Comparison of ENCODE assay signal across 10 cellular contexts in the genomic region with DNA sequence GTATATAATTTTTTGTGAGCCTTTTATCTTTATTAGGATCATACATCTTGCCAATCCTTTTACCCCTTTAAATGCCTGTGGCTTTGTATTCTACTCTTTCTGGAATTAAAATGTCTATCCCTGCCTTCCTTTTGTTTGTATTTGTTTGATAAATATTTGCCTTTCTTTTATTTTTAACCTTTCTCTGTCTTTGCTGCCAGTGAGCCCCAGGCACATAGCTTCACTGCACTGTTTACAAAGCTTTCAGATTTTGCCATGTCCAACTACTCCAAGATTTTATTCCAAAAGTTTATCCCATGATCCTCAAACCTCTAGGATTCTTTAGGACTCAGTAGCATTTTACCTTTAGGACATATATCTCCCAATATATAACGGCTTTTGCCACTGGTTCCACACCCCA.
"Had no signal": no experiment of that assay in that cellular context is flagged by ENCODE, and none has a peak within 500 bp of the region (broad histone marks: within the 10 kb centered on the region; RNA-seq: fewer than 3 reads in every experiment).

No MANE protein-coding gene starts in this region.

- FAIRE-seq: K562 had no signal

- DNase-seq: GM23248, GOT3, H7, HFFc6, IMR-90, KG1 had no signal

- H2AFZ ChIP-seq: GM23248 had no signal

- H3K4me1 ChIP-seq: HAP-1 had no signal

- H3K9me3 ChIP-seq: HAP-1 had no signal

- H3K27ac ChIP-seq: GM23248, HL-60 had no signal

- H3K9ac ChIP-seq: GM23248 had no signal

- ATAC-seq: HCT116, K562 had no signal

- H3K36me3 ChIP-seq: HAP-1 had no signal

- H3K4me3 ChIP-seq: GM23248, HAP-1, K562 had no signal
